In the genomic region with DNA sequence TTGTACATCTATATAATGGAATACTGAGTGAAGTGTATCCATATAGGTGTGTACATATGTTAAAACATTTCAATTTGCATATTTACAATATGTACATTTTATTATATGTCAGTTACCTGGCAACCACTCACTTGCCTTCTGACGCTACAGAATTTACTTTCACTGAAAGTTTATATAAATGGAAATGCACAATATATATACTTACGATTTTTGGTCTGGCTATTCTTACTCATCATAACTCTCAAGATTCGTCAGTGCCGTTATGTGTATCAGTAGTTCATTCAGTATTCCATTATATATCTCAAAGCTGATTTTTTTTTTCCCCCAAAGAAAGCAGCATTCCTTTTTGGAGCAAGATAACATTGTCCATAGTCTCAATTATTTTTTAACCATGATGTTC, we compare ENCODE assay signal across 33 cellular contexts.
"Had no signal": no experiment of that assay in that cellular context is flagged by ENCODE, and none has a peak within 500 bp of the region (broad histone marks: within the 10 kb centered on the region; RNA-seq: fewer than 3 reads in every experiment).

No MANE protein-coding gene starts in this region.

- DNase-seq: activated effector memory CD4-positive, alpha-beta T cell treated with anti-CD3 and anti-CD28 coated beads, Interleukin-2, amount 50 U/mL, for 16 hours; activated effector memory CD4-positive, alpha-beta T cell treated with Interleukin-2 at 50 U/mL for 16 hours; activated gamma-delta T cell; activated gamma-delta T cell treated with Interleukin-2 at 50 U/mL for 16 hours; activated naive CD4-positive, alpha-beta T cell; activated naive CD4-positive, alpha-beta T cell treated with anti-CD3 and anti-CD28 coated beads for 36 hours; activated naive CD4-positive, alpha-beta T cell treated with anti-CD3 and anti-CD28 coated beads, Interleukin-2, amount 10 ng/mL, durations not matched to agents 7 days and 5 days; activated naive CD4-positive, alpha-beta T cell treated with anti-CD3 and anti-CD28 coated beads, Interleukin-2, amount 50 U/mL, for 16 hours; activated naive CD4-positive, alpha-beta T cell treated with Interleukin-2 at 50 U/mL for 16 hours; activated naive CD8-positive, alpha-beta T cell treated with anti-CD3 and anti-CD28 coated beads for 36 hours; activated naive CD8-positive, alpha-beta T cell treated with anti-CD3 and anti-CD28 coated beads, Interleukin-2, amount 10 ng/mL, durations not matched to agents 7 days and 5 days; activated naive CD8-positive, alpha-beta T cell treated with anti-CD3 and anti-CD28 coated beads, Interleukin-2, amount 50 U/mL, for 24 hours; activated T-cell treated with anti-CD3 and anti-CD28 coated beads, Interleukin-2, amount 50 U/mL, for 1 hour; activated T-cell treated with anti-CD3 and anti-CD28 coated beads, Interleukin-2, amount 50 U/mL, for 24 hours; activated T-cell treated with anti-CD3 and anti-CD28 coated beads, Interleukin-2, amount 50 U/mL, for 4 hours; activated T-cell treated with anti-CD3 and anti-CD28 coated beads, Interleukin-2, amount 50 U/mL, for 48 hours; activated T-cell treated with anti-CD3 and anti-CD28 coated beads, Interleukin-2, amount 50 U/mL, for 72 hours; adrenal gland; amniotic stem cell; anterior cingulate cortex; aorta; body of pancreas; brain microvascular endothelial cell; caudate nucleus; central memory CD4-positive, alpha-beta T cell; cerebellar nuclear complex had no signal

- H3K4me1 Mint-ChIP-seq: activated naive CD4-positive, alpha-beta T cell treated with anti-CD3 and anti-CD28 coated beads, Interleukin-2, amount 10 ng/mL, durations not matched to agents 7 days and 5 days; activated naive CD4-positive, alpha-beta T cell treated with anti-CD3 and anti-CD28 coated beads, Interleukin-2, amount 50 U/mL, for 24 hours; activated naive CD8-positive, alpha-beta T cell treated with anti-CD3 and anti-CD28 coated beads for 36 hours; activated naive CD8-positive, alpha-beta T cell treated with anti-CD3 and anti-CD28 coated beads, Interleukin-2, amount 10 ng/mL, durations not matched to agents 7 days and 5 days; activated naive CD8-positive, alpha-beta T cell treated with anti-CD3 and anti-CD28 coated beads, Interleukin-2, amount 50 U/mL, for 24 hours; brain; central memory CD8-positive, alpha-beta T cell had no signal

- ATAC-seq: activated naive CD8-positive, alpha-beta T cell treated with anti-CD3 and anti-CD28 coated beads, Interleukin-2, amount 50 U/mL, for 24 hours; activated T-cell treated with anti-CD3 and anti-CD28 coated beads, Interleukin-2, amount 50 U/mL, for 4 hours; body of pancreas had no signal

- H3K27ac Mint-ChIP-seq: activated naive CD4-positive, alpha-beta T cell treated with anti-CD3 and anti-CD28 coated beads for 36 hours; activated naive CD4-positive, alpha-beta T cell treated with anti-CD3 and anti-CD28 coated beads, Interleukin-2, amount 10 ng/mL, durations not matched to agents 7 days and 5 days; activated naive CD4-positive, alpha-beta T cell treated with anti-CD3 and anti-CD28 coated beads, Interleukin-2, amount 50 U/mL, for 24 hours; activated naive CD4-positive, alpha-beta T cell treated with anti-CD3 and anti-CD28 coated beads, Interleukin-2, amount 50 U/mL, for 72 hours; activated naive CD8-positive, alpha-beta T cell; activated naive CD8-positive, alpha-beta T cell treated with anti-CD3 and anti-CD28 coated beads for 36 hours; activated naive CD8-positive, alpha-beta T cell treated with anti-CD3 and anti-CD28 coated beads, Interleukin-2, amount 10 ng/mL, durations not matched to agents 7 days and 5 days; activated naive CD8-positive, alpha-beta T cell treated with anti-CD3 and anti-CD28 coated beads, Interleukin-2, amount 50 U/mL, for 24 hours; activated T-cell treated with anti-CD3 and anti-CD28 coated beads, Interleukin-2, amount 50 U/mL, for 24 hours; activated T-cell treated with anti-CD3 and anti-CD28 coated beads, Interleukin-2, amount 50 U/mL, for 72 hours; activated T-helper 1 cell treated with anti-CD3 and anti-CD28 coated beads, Interleukin-12 subunit alpha, Interleukin-12 subunit beta, Interleukin-2, Interleukin-4 antibody, amounts not matched to agents 30 ng/mL and 10 ng/mL and 1 ng/mL, durations not matched to agents 14 hours and 24 hours and 36 hours; activated T-helper 2 cell treated with anti-CD3 and anti-CD28 coated beads, Interferon-gamma antibody, Interleukin-2, Interleukin-4, amounts not matched to agents 10 μg/mL and 5 μg/mL and 100 μg/mL, durations not matched to agents 14 hours and 24 hours and 36 hours; brain had no signal

- H3K4me3 Mint-ChIP-seq: activated naive CD4-positive, alpha-beta T cell treated with anti-CD3 and anti-CD28 coated beads for 36 hours; activated naive CD4-positive, alpha-beta T cell treated with anti-CD3 and anti-CD28 coated beads, Interleukin-2, amount 10 ng/mL, durations not matched to agents 7 days and 5 days; activated naive CD4-positive, alpha-beta T cell treated with anti-CD3 and anti-CD28 coated beads, Interleukin-2, amount 50 U/mL, for 24 hours; activated naive CD8-positive, alpha-beta T cell; activated naive CD8-positive, alpha-beta T cell treated with anti-CD3 and anti-CD28 coated beads for 36 hours; activated naive CD8-positive, alpha-beta T cell treated with anti-CD3 and anti-CD28 coated beads, Interleukin-2, amount 10 ng/mL, durations not matched to agents 7 days and 5 days; activated naive CD8-positive, alpha-beta T cell treated with anti-CD3 and anti-CD28 coated beads, Interleukin-2, amount 50 U/mL, for 24 hours; activated T-cell treated with anti-CD3 and anti-CD28 coated beads, Interleukin-2, amount 50 U/mL, for 24 hours; activated T-cell treated with anti-CD3 and anti-CD28 coated beads, Interleukin-2, amount 50 U/mL, for 4 hours; activated T-cell treated with anti-CD3 and anti-CD28 coated beads, Interleukin-2, amount 50 U/mL, for 72 hours; activated T-helper 1 cell treated with anti-CD3 and anti-CD28 coated beads, Interleukin-12 subunit alpha, Interleukin-12 subunit beta, Interleukin-2, Interleukin-4 antibody, amounts not matched to agents 30 ng/mL and 10 ng/mL and 1 ng/mL, durations not matched to agents 14 hours and 24 hours and 36 hours; brain; central memory CD8-positive, alpha-beta T cell had no signal

- H3K27me3 Mint-ChIP-seq: activated naive CD4-positive, alpha-beta T cell treated with anti-CD3 and anti-CD28 coated beads, Interleukin-2, amount 10 ng/mL, durations not matched to agents 7 days and 5 days; activated naive CD4-positive, alpha-beta T cell treated with anti-CD3 and anti-CD28 coated beads, Interleukin-2, amount 50 U/mL, for 24 hours; activated naive CD8-positive, alpha-beta T cell; activated naive CD8-positive, alpha-beta T cell treated with anti-CD3 and anti-CD28 coated beads for 36 hours had no signal
